In the genomic region with DNA sequence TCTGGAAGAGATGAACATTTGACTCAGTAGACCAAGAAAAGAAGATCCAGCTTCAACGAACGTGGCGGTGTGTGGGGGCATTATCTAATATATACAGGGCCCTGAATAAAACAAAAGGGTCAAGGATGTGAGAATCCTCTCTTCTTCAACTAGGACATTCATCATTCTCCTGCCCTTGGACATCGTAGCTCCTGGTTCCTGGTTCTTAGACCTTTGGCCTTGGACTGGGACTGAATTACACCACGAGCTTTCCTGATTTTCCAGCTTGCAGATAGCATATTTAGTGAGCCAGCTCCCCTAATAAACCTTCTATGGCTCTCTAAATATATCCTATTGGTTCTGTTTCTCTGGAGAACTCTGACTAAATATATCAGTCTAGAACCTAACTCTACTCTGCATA, we compare ENCODE assay signal across 33 cellular contexts.
"Had no signal": no experiment of that assay in that cellular context is flagged by ENCODE, and none has a peak within 500 bp of the region (broad histone marks: within the 10 kb centered on the region; RNA-seq: fewer than 3 reads in every experiment).

No MANE protein-coding gene starts in this region.

- H3K27me3 ChIP-seq: ascending aorta, breast epithelium, cardiac muscle cell, dorsolateral prefrontal cortex, esophagus muscularis mucosa, foreskin keratinocyte, gastrocnemius medialis had no signal

- H3K27ac ChIP-seq: ascending aorta, breast epithelium, cardiac muscle cell, coronary artery, dorsolateral prefrontal cortex, esophagus muscularis mucosa, foreskin keratinocyte, gastrocnemius medialis, VCaP had no signal

- H3K27me3 Mint-ChIP-seq: activated CD4-positive, alpha-beta memory T cell treated with anti-CD3 and anti-CD28 coated beads, Interleukin-2, amount 10 ng/mL, durations not matched to agents 7 days and 5 days; activated CD4-positive, alpha-beta T cell treated with anti-CD3 and anti-CD28 coated beads, Interleukin-2, amount 10 ng/mL, durations not matched to agents 7 days and 5 days; activated T-cell treated with anti-CD3 and anti-CD28 coated beads, Interleukin-2, amount 50 U/mL, for 24 hours; dendritic cell treated with granulocyte-macrophage colony-stimulating factor and Interleukin-4, amounts not matched to agents 40 ng/mL and 50 ng/mL, for 4 days; effector memory CD8-positive, alpha-beta T cell had no signal

- H3K36me3 Mint-ChIP-seq: activated naive CD4-positive, alpha-beta T cell treated with anti-CD3 and anti-CD28 coated beads, Interleukin-2, amount 10 ng/mL, durations not matched to agents 7 days and 5 days; activated naive CD4-positive, alpha-beta T cell treated with anti-CD3 and anti-CD28 coated beads, Interleukin-2, amount 50 U/mL, for 72 hours; activated naive CD8-positive, alpha-beta T cell treated with anti-CD3 and anti-CD28 coated beads, Interleukin-2, amount 10 ng/mL, durations not matched to agents 7 days and 5 days; brain; WTC11 had no signal

- H3K4me1 Mint-ChIP-seq: activated CD4-positive, alpha-beta T cell treated with anti-CD3 and anti-CD28 coated beads, Interleukin-2, amount 10 ng/mL, durations not matched to agents 7 days and 5 days; activated naive CD4-positive, alpha-beta T cell treated with anti-CD3 and anti-CD28 coated beads, Interleukin-2, amount 10 ng/mL, durations not matched to agents 7 days and 5 days; activated naive CD8-positive, alpha-beta T cell treated with anti-CD3 and anti-CD28 coated beads, Interleukin-2, amount 10 ng/mL, durations not matched to agents 7 days and 5 days; brain; WTC11 had no signal

- H3K9me3 ChIP-seq: ascending aorta, breast epithelium, esophagus muscularis mucosa, gastrocnemius medialis had no signal

- H3K4me3 ChIP-seq: ascending aorta, breast epithelium, cardiac muscle cell, coronary artery, dorsolateral prefrontal cortex, esophagus muscularis mucosa, gastrocnemius medialis had no signal

- H3K36me3 ChIP-seq: ascending aorta, breast epithelium, cardiac muscle cell, esophagus muscularis mucosa, gastrocnemius medialis had no signal

- H3K4me3 Mint-ChIP-seq: activated CD4-positive, alpha-beta memory T cell treated with anti-CD3 and anti-CD28 coated beads, Interleukin-2, amount 10 ng/mL, durations not matched to agents 7 days and 5 days; activated CD4-positive, alpha-beta T cell treated with anti-CD3 and anti-CD28 coated beads, Interleukin-2, amount 10 ng/mL, durations not matched to agents 7 days and 5 days; activated naive CD4-positive, alpha-beta T cell treated with anti-CD3 and anti-CD28 coated beads, Interleukin-2, amount 10 ng/mL, durations not matched to agents 7 days and 5 days; activated naive CD8-positive, alpha-beta T cell treated with anti-CD3 and anti-CD28 coated beads, Interleukin-2, amount 10 ng/mL, durations not matched to agents 7 days and 5 days; activated T-cell treated with anti-CD3 and anti-CD28 coated beads, Interleukin-2, amount 50 U/mL, for 24 hours; activated T-cell treated with anti-CD3 and anti-CD28 coated beads, Interleukin-2, amount 50 U/mL, for 72 hours; brain; dendritic cell treated with granulocyte-macrophage colony-stimulating factor and Interleukin-4, amounts not matched to agents 40 ng/mL and 50 ng/mL, for 4 days; effector memory CD8-positive, alpha-beta T cell; WTC11 had no signal

- H3K27ac Mint-ChIP-seq: activated CD4-positive, alpha-beta memory T cell treated with anti-CD3 and anti-CD28 coated beads, Interleukin-2, amount 10 ng/mL, durations not matched to agents 7 days and 5 days; activated CD4-positive, alpha-beta T cell treated with anti-CD3 and anti-CD28 coated beads, Interleukin-2, amount 10 ng/mL, durations not matched to agents 7 days and 5 days; activated naive CD4-positive, alpha-beta T cell treated with anti-CD3 and anti-CD28 coated beads, Interleukin-2, amount 10 ng/mL, durations not matched to agents 7 days and 5 days; activated naive CD4-positive, alpha-beta T cell treated with anti-CD3 and anti-CD28 coated beads, Interleukin-2, amount 50 U/mL, for 72 hours; activated naive CD8-positive, alpha-beta T cell treated with anti-CD3 and anti-CD28 coated beads, Interleukin-2, amount 10 ng/mL, durations not matched to agents 7 days and 5 days; activated T-cell treated with anti-CD3 and anti-CD28 coated beads, Interleukin-2, amount 50 U/mL, for 24 hours; activated T-cell treated with anti-CD3 and anti-CD28 coated beads, Interleukin-2, amount 50 U/mL, for 72 hours; brain; dendritic cell treated with granulocyte-macrophage colony-stimulating factor and Interleukin-4, amounts not matched to agents 40 ng/mL and 50 ng/mL, for 4 days; effector memory CD8-positive, alpha-beta T cell; WTC11 had no signal

- ATAC-seq: activated naive CD4-positive, alpha-beta T cell treated with anti-CD3 and anti-CD28 coated beads, Interleukin-2, amount 50 U/mL, for 72 hours; activated T-cell treated with anti-CD3 and anti-CD28 coated beads, Interleukin-2, amount 50 U/mL, for 72 hours; effector memory CD8-positive, alpha-beta T cell; foreskin keratinocyte; gastrocnemius medialis; WTC11 had no signal

- DNase-seq: activated CD4-positive, alpha-beta memory T cell treated with anti-CD3 and anti-CD28 coated beads, Interleukin-2, amount 10 ng/mL, durations not matched to agents 7 days and 5 days; activated CD4-positive, alpha-beta T cell treated with anti-CD3 and anti-CD28 coated beads for 1 hour; activated CD4-positive, alpha-beta T cell treated with anti-CD3 and anti-CD28 coated beads for 4 hours; activated CD4-positive, alpha-beta T cell treated with anti-CD3 and anti-CD28 coated beads, Interleukin-2, amount 10 ng/mL, durations not matched to agents 7 days and 5 days; activated CD4-positive, alpha-beta T cell treated with anti-CD3 and anti-CD28 coated beads, Interleukin-2, amount 50 U/mL, for 4 hours; activated CD8-positive, alpha-beta memory T cell treated with anti-CD3 and anti-CD28 coated beads, Interleukin-2, amount 50 U/mL, for 48 hours; activated gamma-delta T cell; activated naive CD4-positive, alpha-beta T cell; activated naive CD4-positive, alpha-beta T cell treated with anti-CD3 and anti-CD28 coated beads, Interleukin-2, amount 10 ng/mL, durations not matched to agents 7 days and 5 days; activated naive CD8-positive, alpha-beta T cell treated with anti-CD3 and anti-CD28 coated beads, Interleukin-2, amount 10 ng/mL, durations not matched to agents 7 days and 5 days; activated T-cell treated with anti-CD3 and anti-CD28 coated beads for 4 hours; activated T-cell treated with anti-CD3 and anti-CD28 coated beads, Interleukin-2, amount 50 U/mL, for 24 hours; activated T-cell treated with anti-CD3 and anti-CD28 coated beads, Interleukin-2, amount 50 U/mL, for 72 hours; central memory CD4-positive, alpha-beta T cell; cerebellar nuclear complex; dorsolateral prefrontal cortex; effector CD4-positive, alpha-beta T cell; effector memory CD8-positive, alpha-beta T cell; erythroblast; foreskin keratinocyte; gastrocnemius medialis; glutamatergic neuron; T-helper 2 cell had no signal

- H3K9me3 Mint-ChIP-seq: activated CD4-positive, alpha-beta memory T cell treated with anti-CD3 and anti-CD28 coated beads, Interleukin-2, amount 10 ng/mL, durations not matched to agents 7 days and 5 days; activated CD4-positive, alpha-beta T cell treated with anti-CD3 and anti-CD28 coated beads, Interleukin-2, amount 10 ng/mL, durations not matched to agents 7 days and 5 days; activated naive CD4-positive, alpha-beta T cell treated with anti-CD3 and anti-CD28 coated beads, Interleukin-2, amount 10 ng/mL, durations not matched to agents 7 days and 5 days; activated naive CD4-positive, alpha-beta T cell treated with anti-CD3 and anti-CD28 coated beads, Interleukin-2, amount 50 U/mL, for 72 hours; activated naive CD8-positive, alpha-beta T cell treated with anti-CD3 and anti-CD28 coated beads, Interleukin-2, amount 10 ng/mL, durations not matched to agents 7 days and 5 days; activated T-cell treated with anti-CD3 and anti-CD28 coated beads, Interleukin-2, amount 50 U/mL, for 24 hours; activated T-cell treated with anti-CD3 and anti-CD28 coated beads, Interleukin-2, amount 50 U/mL, for 72 hours; dendritic cell treated with granulocyte-macrophage colony-stimulating factor and Interleukin-4, amounts not matched to agents 40 ng/mL and 50 ng/mL, for 4 days; effector memory CD8-positive, alpha-beta T cell; WTC11 had no signal

- H3K4me1 ChIP-seq: ascending aorta, breast epithelium, esophagus muscularis mucosa, foreskin keratinocyte, gastrocnemius medialis had no signal
